Comparison of ENCODE assay signal across 1 cellular context in the genomic region with DNA sequence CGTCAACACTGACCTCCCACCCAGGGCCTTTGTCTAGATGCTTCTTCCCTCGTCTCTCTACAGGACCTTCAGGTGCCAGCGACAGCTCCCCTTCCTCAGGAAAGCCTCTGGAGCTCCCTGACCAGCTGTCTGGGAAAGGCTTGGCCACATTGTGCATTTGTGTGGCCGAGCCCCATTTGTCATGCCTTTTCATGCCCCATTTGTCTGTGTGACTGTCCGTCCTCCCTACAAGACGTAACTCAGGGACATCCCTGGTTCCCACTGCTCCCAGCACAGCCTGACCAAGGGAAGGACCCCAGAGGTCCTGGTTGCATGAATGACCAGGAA.
TF ChIP-seq lines count a peak whose summit lies in the region.

No MANE protein-coding gene starts in this region.

TF ChIP-seq in H1, 55 proteins besides CTCF, POLR2A, EP300 and RAD21 (continued from another document):
- TF ChIP-seq YY1 (IDR thresholded peaks at IDR 0.05; ENCODE audit: low read depth, low read length), result no peak
- TF ChIP-seq HDAC6 (IDR thresholded peaks at IDR 0.05; ENCODE audit: low read depth, low read length), result no peak
- no peak for TF ChIP-seq CBX5 (IDR thresholded peaks at IDR 0.05; ENCODE audit: low read depth, low read length)
- no peak for TF ChIP-seq KDM1A (IDR thresholded peaks at IDR 0.05; ENCODE audit: borderline replicate concordance, low read length)
- no peak for TF ChIP-seq SIX5 (IDR thresholded peaks at IDR 0.05; ENCODE audit: low read depth, low read length)
- TF ChIP-seq, protein P1, sequence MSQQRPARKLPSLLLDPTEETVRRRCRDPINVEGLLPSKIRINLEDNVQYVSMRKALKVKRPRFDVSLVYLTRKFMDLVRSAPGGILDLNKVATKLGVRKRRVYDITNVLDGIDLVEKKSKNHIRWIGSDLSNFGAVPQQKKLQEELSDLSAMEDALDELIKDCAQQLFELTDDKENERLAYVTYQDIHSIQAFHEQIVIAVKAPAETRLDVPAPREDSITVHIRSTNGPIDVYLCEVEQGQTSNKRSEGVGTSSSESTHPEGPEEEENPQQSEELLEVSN (IDR thresholded peaks at IDR 0.05), result no peak
- no peak for TF ChIP-seq SIN3A (conservative IDR thresholded peaks at IDR 0.05 in 1 of 2, IDR thresholded peaks at IDR 0.05 in 1 of 2; ENCODE audit: low read depth in 1 of 2, low read length in 2 of 2)
- TF ChIP-seq RNF2 (IDR thresholded peaks at IDR 0.05; ENCODE audit: borderline replicate concordance, low read depth, low read length, missing control alignments, poor library complexity, severe bottlenecking), result no peak
- TF ChIP-seq CEBPB (IDR thresholded peaks at IDR 0.05; ENCODE audit: low read depth, low read length), result no peak
- no peak for TF ChIP-seq MAFK (IDR thresholded peaks at IDR 0.05; ENCODE audit: low read depth, low read length)
- TF ChIP-seq SP2 (IDR thresholded peaks at IDR 0.05; ENCODE audit: low read length), result no peak
- TF ChIP-seq CHD1 (IDR thresholded peaks at IDR 0.05; ENCODE audit: low read depth, low read length), result no peak
- TF ChIP-seq SRF (IDR thresholded peaks at IDR 0.05; ENCODE audit: low read depth, low read length), result no peak
